ENCODE assay signal across 20 cellular contexts in the genomic region with DNA sequence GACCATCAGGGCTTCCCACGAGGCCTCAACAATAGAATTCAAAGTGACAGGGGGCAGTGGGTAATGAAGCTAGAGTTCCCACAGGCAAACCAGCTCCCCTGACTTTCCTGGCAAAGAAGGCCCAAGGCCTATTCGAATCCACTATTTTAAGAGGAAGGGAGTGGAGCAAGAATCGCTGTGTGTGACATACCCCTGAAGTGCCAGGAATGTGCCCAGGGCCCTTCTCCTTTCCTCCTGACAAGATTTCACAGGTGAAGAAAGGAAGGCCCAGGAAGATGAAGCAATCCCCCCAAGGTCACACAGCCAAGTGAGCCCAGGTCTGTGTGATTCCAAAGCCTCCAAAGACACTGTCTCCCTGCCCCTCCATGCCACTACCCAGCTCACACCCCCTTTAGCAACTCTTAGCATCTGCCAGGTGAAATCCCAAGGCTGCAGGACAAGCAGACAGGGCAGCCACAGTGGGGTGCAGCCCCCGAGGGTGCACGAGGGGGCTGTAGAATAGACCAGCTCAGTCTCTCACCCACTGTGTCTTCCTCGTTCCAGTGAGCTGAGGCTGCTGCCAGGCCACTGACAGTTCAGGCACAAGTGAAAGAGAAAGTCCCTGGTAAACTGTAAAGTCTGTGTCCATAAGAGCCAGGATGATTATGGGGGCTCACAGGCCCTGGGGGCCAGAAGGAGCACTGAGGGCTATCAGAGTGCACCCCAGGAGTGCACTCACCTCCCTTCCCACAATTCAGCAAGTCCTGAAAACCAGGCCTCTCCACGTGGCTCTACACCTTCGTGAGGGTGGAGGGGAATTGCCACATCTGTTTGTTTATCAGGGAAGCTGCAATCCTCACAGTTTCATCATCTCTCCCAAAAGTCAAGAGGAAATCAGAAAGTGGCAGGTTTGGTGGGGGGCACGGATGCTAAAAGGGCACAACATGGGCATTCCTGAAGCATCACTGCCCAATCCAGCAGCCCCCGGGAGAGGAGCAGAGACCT.
DNase-seq lines count a peak whose midpoint lies in the region; ATAC-seq and TF ChIP-seq lines count a peak whose summit lies in the region.
"Had no signal": no experiment of that assay in that cellular context is flagged by ENCODE, and none has a peak within 500 bp of the region (broad histone marks: within the 10 kb centered on the region; RNA-seq: fewer than 3 reads in every experiment).

No MANE protein-coding gene starts in this region.

- no peaks in the 10 kb centered on the region for H3K9me3 ChIP-seq in aorta (ENCODE audit: control insufficient read depth, low read length)
- H3K9me3 ChIP-seq: prostate gland had no signal

- no peak overlapping the region for H3K4me3 ChIP-seq in aorta (ENCODE audit: low read length in 2 of 2)
- H3K4me3 ChIP-seq: prostate gland had no signal

- H3K27me3 Mint-ChIP-seq in activated CD8-positive, alpha-beta memory T cell treated with anti-CD3 and anti-CD28 coated beads, Interleukin-2, amount 10 ng/mL, durations not matched to agents 7 days and 5 days: peaks cover 3% of the 10 kb centered on the region
- H3K27me3 Mint-ChIP-seq in glutamatergic neuron (ENCODE audit: unreplicated experiment): peaks cover 11% of the 10 kb centered on the region

- intact Hi-C loops in posterior cingulate gyrus (cut with DNase I) (no loop called here), aorta (cut with DNase I) (no loop called here)

- CTCF ChIA-PET in activated CD8-positive, alpha-beta memory T cell treated with anti-CD3 and anti-CD28 coated beads, Interleukin-2, amount 10 ng/mL, durations not matched to agents 7 days and 5 days (lab: Charles Lee): no interaction called here

- no peaks in the 10 kb centered on the region for H3K9me3 Mint-ChIP-seq in activated CD8-positive, alpha-beta memory T cell treated with anti-CD3 and anti-CD28 coated beads, Interleukin-2, amount 10 ng/mL, durations not matched to agents 7 days and 5 days (ENCODE audit: low read depth)
- no peaks in the 10 kb centered on the region for H3K9me3 Mint-ChIP-seq in glutamatergic neuron (ENCODE audit: unreplicated experiment)
- H3K9me3 Mint-ChIP-seq in stimulated activated effector memory CD8-positive, alpha-beta T cell treated with anti-CD3 and anti-CD28 coated beads, Interleukin-12 subunit alpha, Interleukin-12 subunit beta, amount 100 ng/mL, for 72 hours: no peaks in the 10 kb centered on the region
- H3K9me3 Mint-ChIP-seq: activated B cell treated with CpG ODN at 0.5 μM for 24 hours; immature natural killer cell; natural killer cell; T-helper 1 cell treated with Interleukin-12 subunit alpha and Interleukin-12 subunit beta and Interleukin-4 antibody, amounts not matched to agents 30 μg/mL and 1 μg/mL, for 36 hours had no signal

- WGBS in aorta, 2 donors: 89% methylated on average over 10 of the region's 10 CpGs

- H3K4me3 Mint-ChIP-seq in activated CD8-positive, alpha-beta memory T cell treated with anti-CD3 and anti-CD28 coated beads, Interleukin-2, amount 10 ng/mL, durations not matched to agents 7 days and 5 days: no peak overlapping the region
- peak overlapping the region; percentile 56 for H3K4me3 Mint-ChIP-seq in glutamatergic neuron (ENCODE audit: unreplicated experiment)
- no peak overlapping the region for H3K4me3 Mint-ChIP-seq in stimulated activated effector memory CD8-positive, alpha-beta T cell treated with anti-CD3 and anti-CD28 coated beads, Interleukin-12 subunit alpha, Interleukin-12 subunit beta, amount 100 ng/mL, for 72 hours
- H3K4me3 Mint-ChIP-seq: activated B cell treated with CpG ODN at 0.5 μM for 24 hours; immature natural killer cell; natural killer cell; T-helper 1 cell treated with Interleukin-12 subunit alpha and Interleukin-12 subunit beta and Interleukin-4 antibody, amounts not matched to agents 30 μg/mL and 1 μg/mL, for 36 hours had no signal

- no peak for TF ChIP-seq CTCF in glutamatergic neuron (IDR thresholded peaks at IDR 0.05; ENCODE audit: partially characterized antibody, unreplicated experiment)

- H3K4me1 ChIP-seq in aorta (ENCODE audit: control insufficient read depth in 1 of 2, insufficient read depth in 2 of 2, low read length in 2 of 2): no peaks in the 10 kb centered on the region

- no peak for DNase-seq in activated CD8-positive, alpha-beta memory T cell treated with anti-CD3 and anti-CD28 coated beads, Interleukin-2, amount 10 ng/mL, durations not matched to agents 7 days and 5 days
- no peak for DNase-seq in activated CD8-positive, alpha-beta memory T cell treated with anti-CD3 and anti-CD28 coated beads, Interleukin-2, amount 50 U/mL, for 4 hours
- DNase-seq in OCI-M1 (lab: John Stamatoyannopoulos, UW) (peak; percentile 65), glutamatergic neuron (no peak), posterior cingulate gyrus (no peak), kidney glomerular epithelial cell (lab: John Stamatoyannopoulos, UW) (no peak), aorta (no peak)
- DNase-seq in stimulated activated effector memory CD8-positive, alpha-beta T cell treated with anti-CD3 and anti-CD28 coated beads, Interleukin-12 subunit alpha, Interleukin-12 subunit beta, amount 100 ng/mL, for 72 hours (ENCODE audit: low spot score in 2 of 2): no peak
- DNase-seq: 8988T, activated B cell treated with CpG ODN at 0.5 μM for 24 hours, erythroblast, H7, head of caudate nucleus, immature natural killer cell, natural killer cell, NCI-H1048, NCI-H2107, NCI-H526 had no signal

- peak; percentile 55 for ATAC-seq in activated CD8-positive, alpha-beta memory T cell treated with anti-CD3 and anti-CD28 coated beads, Interleukin-2, amount 10 ng/mL, durations not matched to agents 7 days and 5 days
- no peak for ATAC-seq in stimulated activated effector memory CD8-positive, alpha-beta T cell treated with anti-CD3 and anti-CD28 coated beads, Interleukin-12 subunit alpha, Interleukin-12 subunit beta, amount 100 ng/mL, for 72 hours
- ATAC-seq in aorta (ENCODE audit: low FRiP score): no peak

- peaks cover 7% of the 10 kb centered on the region for H3K4me1 Mint-ChIP-seq in activated CD8-positive, alpha-beta memory T cell treated with anti-CD3 and anti-CD28 coated beads, Interleukin-2, amount 10 ng/mL, durations not matched to agents 7 days and 5 days
- H3K4me1 Mint-ChIP-seq in glutamatergic neuron (ENCODE audit: low read depth, unreplicated experiment): peaks cover 26% of the 10 kb centered on the region
- peaks cover 8% of the 10 kb centered on the region for H3K4me1 Mint-ChIP-seq in stimulated activated effector memory CD8-positive, alpha-beta T cell treated with anti-CD3 and anti-CD28 coated beads, Interleukin-12 subunit alpha, Interleukin-12 subunit beta, amount 100 ng/mL, for 72 hours

- H3K27me3 ChIP-seq in aorta (ENCODE audit: control insufficient read depth in 1 of 2, insufficient read depth in 2 of 2, low read length in 1 of 2): no peaks in the 10 kb centered on the region

- no peaks in the 10 kb centered on the region for H3K36me3 ChIP-seq in aorta (ENCODE audit: control insufficient read depth in 1 of 2, insufficient read depth in 2 of 2, low read length in 1 of 2)
- H3K36me3 ChIP-seq: prostate gland had no signal

- no peaks in the 10 kb centered on the region for H3K36me3 Mint-ChIP-seq in activated CD8-positive, alpha-beta memory T cell treated with anti-CD3 and anti-CD28 coated beads, Interleukin-2, amount 10 ng/mL, durations not matched to agents 7 days and 5 days
- no peaks in the 10 kb centered on the region for H3K36me3 Mint-ChIP-seq in glutamatergic neuron (ENCODE audit: unreplicated experiment)
- H3K36me3 Mint-ChIP-seq in stimulated activated effector memory CD8-positive, alpha-beta T cell treated with anti-CD3 and anti-CD28 coated beads, Interleukin-12 subunit alpha, Interleukin-12 subunit beta, amount 100 ng/mL, for 72 hours: no peaks in the 10 kb centered on the region
- H3K36me3 Mint-ChIP-seq: immature natural killer cell, natural killer cell had no signal

- no peak overlapping the region for H3K27ac Mint-ChIP-seq in activated CD8-positive, alpha-beta memory T cell treated with anti-CD3 and anti-CD28 coated beads, Interleukin-2, amount 10 ng/mL, durations not matched to agents 7 days and 5 days
- peak overlapping the region; percentile 79 for H3K27ac Mint-ChIP-seq in glutamatergic neuron (ENCODE audit: unreplicated experiment)
- H3K27ac Mint-ChIP-seq in stimulated activated effector memory CD8-positive, alpha-beta T cell treated with anti-CD3 and anti-CD28 coated beads, Interleukin-12 subunit alpha, Interleukin-12 subunit beta, amount 100 ng/mL, for 72 hours: peak overlapping the region; percentile 54
- H3K27ac Mint-ChIP-seq: activated B cell treated with CpG ODN at 0.5 μM for 24 hours; immature natural killer cell; natural killer cell; T-helper 1 cell treated with Interleukin-12 subunit alpha and Interleukin-12 subunit beta and Interleukin-4 antibody, amounts not matched to agents 30 μg/mL and 1 μg/mL, for 36 hours had no signal

- no peak overlapping the region for H3K27ac ChIP-seq in aorta (ENCODE audit: low read depth in 1 of 2, low read length in 2 of 2)
- H3K27ac ChIP-seq: prostate gland had no signal
